ENCODE assay signal across 20 cellular contexts in genomic region chr12:97984456-97984855, GRCh38.
DNase-seq lines count a peak whose midpoint lies in the region; ATAC-seq and TF ChIP-seq lines count a peak whose summit lies in the region.
"Had no signal": no experiment of that assay in that cellular context is flagged by ENCODE, and none has a peak within 500 bp of the region (broad histone marks: within the 10 kb centered on the region; RNA-seq: fewer than 3 reads in every experiment).

No MANE protein-coding gene starts in this region.

- H3K27ac ChIP-seq in breast epithelium (peak overlapping the region; percentile 32 to 45), mammary epithelial cell (ENCODE audit: insufficient read depth, low read depth, low read length) (no peak overlapping the region)
- H3K27ac ChIP-seq: BLaER1 had no signal

- H3K4me1 ChIP-seq in breast epithelium (no peaks in the 10 kb centered on the region), mammary epithelial cell (ENCODE audit: insufficient read depth, low read length) (no peaks in the 10 kb centered on the region)
- H3K4me1 ChIP-seq: BE2C had no signal

- no peak overlapping the region for H2AFZ ChIP-seq in mammary epithelial cell (ENCODE audit: low read depth, low read length)

- dilution Hi-C loops in mammary epithelial cell (cut with HindIII; ENCODE audit: low sequenced_read_pairs), result no loop called here

- no peak overlapping the region for H3K9ac ChIP-seq in mammary epithelial cell (ENCODE audit: insufficient read depth, low read length)
- H3K9ac ChIP-seq: BLaER1 had no signal

- no peaks in the 10 kb centered on the region for H3K9me3 ChIP-seq in breast epithelium
- H3K9me3 ChIP-seq in mammary epithelial cell (replicated peaks; ENCODE audit: insufficient read depth, low read length), result peaks cover 3% of the 10 kb centered on the region
- H3K9me3 ChIP-seq: BE2C had no signal

- intact Hi-C loops in breast epithelium (cut with DNase I; ENCODE audit: low total_unique reads), result no loop called here
- intact Hi-C loops in mammary epithelial cell (cut with micrococcal nuclease), result no loop called here

- DNase-seq in breast epithelium (ENCODE audit: low spot score in 2 of 2) (no peak), mammary epithelial cell (no peak), dermis microvascular lymphatic vessel endothelial cell (ENCODE audit: low read depth in 2 of 2) (peak; percentile 50 to 54)
- no peak for DNase-seq in stimulated activated CD4-positive, alpha-beta T cell treated with anti-CD3 and anti-CD28 coated beads, Interleukin-4, amount 100 ng/mL, for 24 hours
- DNase-seq: 8988T; ACHN; BE2C; CD4-positive, alpha-beta memory T cell; CD4-positive, CD25-positive, alpha-beta regulatory T cell; CD8-positive, alpha-beta memory T cell; DMS 273 treated with DMSO at 0.1 percent for 48 hours; DMS153; DMS53; DMS79; DND-41; EL; GDM1 had no signal

- WGBS in mammary epithelial cell (ENCODE audit: low coverage, missing lambda C conversion rate), result 0% methylated on average over 1 of the region's 1 CpG

- BruUV-seq in mammary epithelial cell (replicated peaks; lab: Mats Ljungman, UMichigan), result no TSS peak

- no peaks in the 10 kb centered on the region for H3K27me3 ChIP-seq in breast epithelium
- no peaks in the 10 kb centered on the region for H3K27me3 ChIP-seq in mammary epithelial cell (ENCODE audit: insufficient read depth, low read length)
- H3K27me3 ChIP-seq: BE2C, BLaER1 had no signal

- no peak for ATAC-seq in HG02884 (IDR thresholded peaks at IDR 0.05; ENCODE audit: unreplicated experiment)
- ATAC-seq: GM12878 had no signal

- no peak overlapping the region for H3K4me2 ChIP-seq in mammary epithelial cell (ENCODE audit: insufficient read depth, low read depth, low read length)
- H3K4me2 ChIP-seq: BLaER1 had no signal

- TF ChIP-seq CTCF in breast epithelium (IDR thresholded peaks at IDR 0.05) (no peak), mammary epithelial cell (conservative IDR thresholded peaks at IDR 0.05 in 1 of 2, IDR thresholded peaks at IDR 0.05 in 1 of 2; ENCODE audit: extremely low read depth in 1 of 2, insufficient read depth in 1 of 2, low read depth in 1 of 2, low read length in 2 of 2) (no peak)

- no peak for TF ChIP-seq POLR2A in breast epithelium (IDR thresholded peaks at IDR 0.05)

- no peak overlapping the region for H3K4me3 ChIP-seq in breast epithelium
- H3K4me3 ChIP-seq in mammary epithelial cell (replicated peaks in 1 of 3; ENCODE audit: insufficient read depth in 1 of 3, low read depth in 2 of 3, low read length in 3 of 3), result no peak overlapping the region
- H3K4me3 ChIP-seq: BLaER1, GM12878 had no signal

- H3K36me3 ChIP-seq in breast epithelium (no peaks in the 10 kb centered on the region), mammary epithelial cell (ENCODE audit: insufficient read depth, low read length) (no peaks in the 10 kb centered on the region)
- H3K36me3 ChIP-seq: BE2C, BLaER1 had no signal

- CTCF ChIA-PET in mammary epithelial cell (lab: Charles Lee; ENCODE audit: low non-redundant PET), result no interaction called here

- no peaks in the 10 kb centered on the region for H4K20me1 ChIP-seq in mammary epithelial cell (ENCODE audit: insufficient read depth, low read length)
- H4K20me1 ChIP-seq: BLaER1 had no signal

- H3K79me2 ChIP-seq in mammary epithelial cell (ENCODE audit: insufficient read depth, low read length), result no peaks in the 10 kb centered on the region

- in situ Hi-C loops in mammary epithelial cell (cut with MboI; ENCODE audit: low sequenced_read_pairs in 2 of 2), result loop anchor here in 1 of 2 donors (25.0 kb wide), 1 partner anchor 997 kb away; no protein-coding TSS in a partner anchor

Comparison
In these comparisons a context has a peak if more than half of its experiments do, and no peak if none do; other contexts are left out.
1. DNase-seq: peak in dermis microvascular lymphatic vessel endothelial cell (2 of 2); none in breast epithelium (0 of 2), mammary epithelial cell (single experiment) and stimulated activated CD4-positive, alpha-beta T cell treated with anti-CD3 and anti-CD28 coated beads, Interleukin-4, amount 100 ng/mL, for 24 hours (single experiment).